In the genomic region with DNA sequence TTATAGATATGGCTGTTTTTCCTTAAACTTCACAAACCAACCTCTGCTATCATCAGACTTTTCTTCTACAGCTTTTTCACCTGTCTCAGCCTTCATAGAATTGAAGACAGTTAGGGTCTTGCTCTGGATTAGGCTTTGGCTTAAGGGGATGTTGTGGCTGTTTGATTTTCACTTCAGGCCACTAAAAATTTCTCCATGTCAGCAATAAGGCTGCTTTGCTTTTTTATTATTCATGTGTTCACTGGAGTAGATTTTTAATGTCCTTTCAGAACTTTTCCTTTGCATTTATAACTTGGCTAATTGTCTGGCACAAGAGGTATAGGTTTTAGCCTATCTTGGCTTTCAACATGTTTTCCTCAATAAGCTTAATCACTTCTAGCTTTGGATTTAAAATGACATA, we compare ENCODE assay signal across 29 cellular contexts.
"Had no signal": no experiment of that assay in that cellular context is flagged by ENCODE, and none has a peak within 500 bp of the region (broad histone marks: within the 10 kb centered on the region; RNA-seq: fewer than 3 reads in every experiment).

No MANE protein-coding gene starts in this region.

- H3K27ac Mint-ChIP-seq: dendritic cell treated with granulocyte-macrophage colony-stimulating factor and Interleukin-4, amounts not matched to agents 40 ng/mL and 50 ng/mL, for 4 days; effector memory CD8-positive, alpha-beta T cell; endodermal cell had no signal

- H3K36me3 ChIP-seq: colonic mucosa, esophagus muscularis mucosa, esophagus squamous epithelium, gastrocnemius medialis, gastroesophageal sphincter, heart left ventricle, heart right ventricle had no signal

- H3K4me3 Mint-ChIP-seq: dendritic cell treated with granulocyte-macrophage colony-stimulating factor and Interleukin-4, amounts not matched to agents 40 ng/mL and 50 ng/mL, for 4 days; effector memory CD8-positive, alpha-beta T cell; endodermal cell had no signal

- H3K4me1 ChIP-seq: colonic mucosa, esophagus muscularis mucosa, esophagus squamous epithelium, gastrocnemius medialis, gastroesophageal sphincter, heart right ventricle had no signal

- H3K27me3 Mint-ChIP-seq: dendritic cell treated with granulocyte-macrophage colony-stimulating factor and Interleukin-4, amounts not matched to agents 40 ng/mL and 50 ng/mL, for 4 days; effector memory CD8-positive, alpha-beta T cell had no signal

- H3K9me3 Mint-ChIP-seq: endodermal cell had no signal

- H3K9me3 ChIP-seq: colonic mucosa, esophagus muscularis mucosa, esophagus squamous epithelium, gastrocnemius medialis, gastroesophageal sphincter, heart left ventricle, heart right ventricle had no signal

- H3K27me3 ChIP-seq: colonic mucosa, dorsolateral prefrontal cortex, esophagus muscularis mucosa, esophagus squamous epithelium, foreskin keratinocyte, gastrocnemius medialis, gastroesophageal sphincter, heart left ventricle, heart right ventricle had no signal

- H3K27ac ChIP-seq: colonic mucosa, coronary artery, dorsolateral prefrontal cortex, epithelial cell of prostate, esophagus muscularis mucosa, esophagus squamous epithelium, foreskin keratinocyte, gastrocnemius medialis, gastroesophageal sphincter, heart left ventricle, heart right ventricle had no signal

- H3K4me3 ChIP-seq: colonic mucosa, coronary artery, dorsolateral prefrontal cortex, esophagus muscularis mucosa, esophagus squamous epithelium, gastrocnemius medialis, gastroesophageal sphincter, heart left ventricle, heart right ventricle had no signal

- FAIRE-seq: colon, endometrium, endothelial cell of umbilical vein, frontal cortex had no signal

- ATAC-seq: effector memory CD8-positive, alpha-beta T cell; esophagus mucosa; foreskin keratinocyte; gastrocnemius medialis; gastroesophageal sphincter; heart left ventricle; heart right ventricle had no signal

- DNase-seq: colonic mucosa; cortex of kidney; dermis blood vessel endothelial cell; dorsolateral prefrontal cortex; effector CD4-positive, alpha-beta T cell; effector CD8-positive, alpha-beta T cell; effector memory CD4-positive, alpha-beta T cell; effector memory CD8-positive, alpha-beta T cell; endodermal cell; erythroblast; esophagus squamous epithelium; foreskin fibroblast; foreskin keratinocyte; foreskin melanocyte; gastrocnemius medialis; glutamatergic neuron; head of caudate nucleus; heart left ventricle; heart right ventricle had no signal
